8 cellular contexts compared by ENCODE assay signal in genomic region chr11:46593550-46594382, GRCh38. TPM values are rescaled to one million over a fixed set of nuclear protein-coding genes. Genes with fewer than 3 reads are reported as not detected.
DNase-seq lines count a peak whose midpoint lies in the region; ATAC-seq and TF ChIP-seq lines count a peak whose summit lies in the region.

A gene with protein sequence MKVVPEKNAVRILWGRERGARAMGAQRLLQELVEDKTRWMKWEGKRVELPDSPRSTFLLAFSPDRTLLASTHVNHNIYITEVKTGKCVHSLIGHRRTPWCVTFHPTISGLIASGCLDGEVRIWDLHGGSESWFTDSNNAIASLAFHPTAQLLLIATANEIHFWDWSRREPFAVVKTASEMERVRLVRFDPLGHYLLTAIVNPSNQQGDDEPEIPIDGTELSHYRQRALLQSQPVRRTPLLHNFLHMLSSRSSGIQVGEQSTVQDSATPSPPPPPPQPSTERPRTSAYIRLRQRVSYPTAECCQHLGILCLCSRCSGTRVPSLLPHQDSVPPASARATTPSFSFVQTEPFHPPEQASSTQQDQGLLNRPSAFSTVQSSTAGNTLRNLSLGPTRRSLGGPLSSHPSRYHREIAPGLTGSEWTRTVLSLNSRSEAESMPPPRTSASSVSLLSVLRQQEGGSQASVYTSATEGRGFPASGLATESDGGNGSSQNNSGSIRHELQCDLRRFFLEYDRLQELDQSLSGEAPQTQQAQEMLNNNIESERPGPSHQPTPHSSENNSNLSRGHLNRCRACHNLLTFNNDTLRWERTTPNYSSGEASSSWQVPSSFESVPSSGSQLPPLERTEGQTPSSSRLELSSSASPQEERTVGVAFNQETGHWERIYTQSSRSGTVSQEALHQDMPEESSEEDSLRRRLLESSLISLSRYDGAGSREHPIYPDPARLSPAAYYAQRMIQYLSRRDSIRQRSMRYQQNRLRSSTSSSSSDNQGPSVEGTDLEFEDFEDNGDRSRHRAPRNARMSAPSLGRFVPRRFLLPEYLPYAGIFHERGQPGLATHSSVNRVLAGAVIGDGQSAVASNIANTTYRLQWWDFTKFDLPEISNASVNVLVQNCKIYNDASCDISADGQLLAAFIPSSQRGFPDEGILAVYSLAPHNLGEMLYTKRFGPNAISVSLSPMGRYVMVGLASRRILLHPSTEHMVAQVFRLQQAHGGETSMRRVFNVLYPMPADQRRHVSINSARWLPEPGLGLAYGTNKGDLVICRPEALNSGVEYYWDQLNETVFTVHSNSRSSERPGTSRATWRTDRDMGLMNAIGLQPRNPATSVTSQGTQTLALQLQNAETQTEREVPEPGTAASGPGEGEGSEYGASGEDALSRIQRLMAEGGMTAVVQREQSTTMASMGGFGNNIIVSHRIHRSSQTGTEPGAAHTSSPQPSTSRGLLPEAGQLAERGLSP (N-terminal part only) (minus strand): TSS chr11:46594023. CDS start chr11:46548380, 45,643 bp downstream.

- CTCF ChIA-PET in AG04449 (lab: Yijun Ruan, JAX) (interaction anchor here (1.3 to 1.4 kb wide), 2 partner anchors 23 to 65 kb away, joined by 4 to 6 read pairs; no protein-coding TSS in a partner anchor), WTC11 (lab: Charles Lee) (interaction anchor here (0.6 to 1.3 kb wide), 6 partner anchors 15 to 246 kb away, joined by 3 to 4 read pairs (median 4); partner anchors contain the start of gene DGKZ)

- H3K4me3 ChIP-seq in AG04449 (ENCODE audit: low read depth, low read length) (peak within 1 kb of the TSS; percentile 82), cardiac fibroblast (replicated peaks in 1 of 2; ENCODE audit: low read depth in 2 of 2, low read length in 2 of 2) (peak within 1 kb of the TSS; percentile 71 to 77)

- H3K4me1 Mint-ChIP-seq in WTC11 (peaks cover 20% of the 10 kb centered on the region), immature natural killer cell (peaks cover 47 to 52% of the 10 kb centered on the region in 2 donors)

- H3K9me3 Mint-ChIP-seq in WTC11 (no peaks in the 10 kb centered on the region), immature natural killer cell (no peaks in the 10 kb centered on the region)

- H3K4me3 Mint-ChIP-seq in WTC11 = peak within 1 kb of the TSS; percentile 95
- H3K4me3 Mint-ChIP-seq in immature natural killer cell = peak within 1 kb of the TSS; percentile 95 to 99 (median 98)

- DNase-seq in AG04449 (ENCODE audit: low read depth, low spot score) (peak; percentile 61), NCI-H2227 (lab: John Stamatoyannopoulos, UW; ENCODE audit: unreplicated experiment) (peak; percentile 91), WTC11 (ENCODE audit: low spot score) (peak; percentile 90), cardiac fibroblast (ENCODE audit: low read depth in 2 of 2) (peak; percentile 95 to 96), immature natural killer cell (peak; percentile 76 to 79 (median 76)), smooth muscle cell of the brain vasculature (ENCODE audit: low read depth, low spot score) (peak; percentile 79)

- ATAC-seq in GM18873 (IDR thresholded peaks at IDR 0.05; ENCODE audit: low FRiP score, unreplicated experiment) = peak; percentile 63
- peak; percentile 80 for ATAC-seq in HG03135 (IDR thresholded peaks at IDR 0.05; ENCODE audit: unreplicated experiment)
- ATAC-seq in WTC11 = peak; percentile 86

- H3K27me3 Mint-ChIP-seq in WTC11 (ENCODE audit: low read depth) = no peaks in the 10 kb centered on the region
- peaks cover 0 to 3% (median 3%) of the 10 kb centered on the region in 3 donors for H3K27me3 Mint-ChIP-seq in immature natural killer cell (ENCODE audit: low read depth in 3 of 3)

- H3K27ac Mint-ChIP-seq in WTC11 = peak within 1 kb of the TSS; percentile 95
- peak within 1 kb of the TSS; percentile 87 to 95 (median 92) for H3K27ac Mint-ChIP-seq in immature natural killer cell

- H3K36me3 Mint-ChIP-seq in WTC11 = no peaks in the 10 kb centered on the region
- H3K36me3 Mint-ChIP-seq in immature natural killer cell = no peaks in the 10 kb centered on the region

- no peak for TF ChIP-seq CTCF in AG04449 (IDR thresholded peaks at IDR 0.05; ENCODE audit: insufficient read depth, low read length, missing control alignments)
- no peak for TF ChIP-seq CTCF in WTC11 (IDR thresholded peaks at IDR 0.05)
- no peak for TF ChIP-seq CTCF in cardiac fibroblast (IDR thresholded peaks at IDR 0.05; ENCODE audit: low read depth, low read length)

- POLR2A ChIA-PET in AG04449 (lab: Yijun Ruan, JAX) (interaction anchor here (0.5 to 1.3 kb wide), 4 partner anchors 18 to 141 kb away, joined by 3 to 6 read pairs (median 4); no protein-coding TSS in a partner anchor), WTC11 (lab: Charles Lee) (interaction anchor here (0.5 to 0.9 kb wide), 4 partner anchors 15 to 210 kb away, joined by 4 to 6 read pairs (median 5); partner anchors contain the start of gene ATG13)

TF ChIP-seq in WTC11, 78 proteins besides CTCF, POLR2A, EP300 and RAD21 (continues in another document):
- TF ChIP-seq, protein P1, sequence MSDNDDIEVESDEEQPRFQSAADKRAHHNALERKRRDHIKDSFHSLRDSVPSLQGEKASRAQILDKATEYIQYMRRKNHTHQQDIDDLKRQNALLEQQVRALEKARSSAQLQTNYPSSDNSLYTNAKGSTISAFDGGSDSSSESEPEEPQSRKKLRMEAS (CRISPR knock-in tag; IDR thresholded peaks at IDR 0.05) = peak; percentile 54; the same call in 1 of the 2 replicates
- TF ChIP-seq FOXK1 (CRISPR knock-in tag; IDR thresholded peaks at IDR 0.05) (peak; percentile 89), TEAD4 (CRISPR knock-in tag; IDR thresholded peaks at IDR 0.05) (0 out of 2 replicates have a peak, but pooled peaks have one; percentile 15), USF1 (CRISPR knock-in tag; IDR thresholded peaks at IDR 0.05) (0 out of 2 replicates have a peak, but pooled peaks have one; percentile 39), NR3C1 (CRISPR knock-in tag; conservative IDR thresholded peaks at IDR 0.05; ENCODE audit: low read depth) (no peak), TEAD1 (CRISPR knock-in tag; IDR thresholded peaks at IDR 0.05) (peak; percentile 64)
- TF ChIP-seq, protein P2, sequence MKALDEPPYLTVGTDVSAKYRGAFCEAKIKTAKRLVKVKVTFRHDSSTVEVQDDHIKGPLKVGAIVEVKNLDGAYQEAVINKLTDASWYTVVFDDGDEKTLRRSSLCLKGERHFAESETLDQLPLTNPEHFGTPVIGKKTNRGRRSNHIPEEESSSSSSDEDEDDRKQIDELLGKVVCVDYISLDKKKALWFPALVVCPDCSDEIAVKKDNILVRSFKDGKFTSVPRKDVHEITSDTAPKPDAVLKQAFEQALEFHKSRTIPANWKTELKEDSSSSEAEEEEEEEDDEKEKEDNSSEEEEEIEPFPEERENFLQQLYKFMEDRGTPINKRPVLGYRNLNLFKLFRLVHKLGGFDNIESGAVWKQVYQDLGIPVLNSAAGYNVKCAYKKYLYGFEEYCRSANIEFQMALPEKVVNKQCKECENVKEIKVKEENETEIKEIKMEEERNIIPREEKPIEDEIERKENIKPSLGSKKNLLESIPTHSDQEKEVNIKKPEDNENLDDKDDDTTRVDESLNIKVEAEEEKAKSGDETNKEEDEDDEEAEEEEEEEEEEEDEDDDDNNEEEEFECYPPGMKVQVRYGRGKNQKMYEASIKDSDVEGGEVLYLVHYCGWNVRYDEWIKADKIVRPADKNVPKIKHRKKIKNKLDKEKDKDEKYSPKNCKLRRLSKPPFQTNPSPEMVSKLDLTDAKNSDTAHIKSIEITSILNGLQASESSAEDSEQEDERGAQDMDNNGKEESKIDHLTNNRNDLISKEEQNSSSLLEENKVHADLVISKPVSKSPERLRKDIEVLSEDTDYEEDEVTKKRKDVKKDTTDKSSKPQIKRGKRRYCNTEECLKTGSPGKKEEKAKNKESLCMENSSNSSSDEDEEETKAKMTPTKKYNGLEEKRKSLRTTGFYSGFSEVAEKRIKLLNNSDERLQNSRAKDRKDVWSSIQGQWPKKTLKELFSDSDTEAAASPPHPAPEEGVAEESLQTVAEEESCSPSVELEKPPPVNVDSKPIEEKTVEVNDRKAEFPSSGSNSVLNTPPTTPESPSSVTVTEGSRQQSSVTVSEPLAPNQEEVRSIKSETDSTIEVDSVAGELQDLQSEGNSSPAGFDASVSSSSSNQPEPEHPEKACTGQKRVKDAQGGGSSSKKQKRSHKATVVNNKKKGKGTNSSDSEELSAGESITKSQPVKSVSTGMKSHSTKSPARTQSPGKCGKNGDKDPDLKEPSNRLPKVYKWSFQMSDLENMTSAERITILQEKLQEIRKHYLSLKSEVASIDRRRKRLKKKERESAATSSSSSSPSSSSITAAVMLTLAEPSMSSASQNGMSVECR (CRISPR knock-in tag; IDR thresholded peaks at IDR 0.05; ENCODE audit: borderline replicate concordance) = peak; percentile 82
- TF ChIP-seq, protein P3, sequence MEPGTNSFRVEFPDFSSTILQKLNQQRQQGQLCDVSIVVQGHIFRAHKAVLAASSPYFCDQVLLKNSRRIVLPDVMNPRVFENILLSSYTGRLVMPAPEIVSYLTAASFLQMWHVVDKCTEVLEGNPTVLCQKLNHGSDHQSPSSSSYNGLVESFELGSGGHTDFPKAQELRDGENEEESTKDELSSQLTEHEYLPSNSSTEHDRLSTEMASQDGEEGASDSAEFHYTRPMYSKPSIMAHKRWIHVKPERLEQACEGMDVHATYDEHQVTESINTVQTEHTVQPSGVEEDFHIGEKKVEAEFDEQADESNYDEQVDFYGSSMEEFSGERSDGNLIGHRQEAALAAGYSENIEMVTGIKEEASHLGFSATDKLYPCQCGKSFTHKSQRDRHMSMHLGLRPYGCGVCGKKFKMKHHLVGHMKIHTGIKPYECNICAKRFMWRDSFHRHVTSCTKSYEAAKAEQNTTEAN (CRISPR knock-in tag; IDR thresholded peaks at IDR 0.05) = peak; percentile 59; the same call in 1 of the 2 replicates

RNA-seq across cellular contexts. Expression of the gene that starts here (rescaled TPM):
- total RNA-seq in WTC11 (2021) = 29.8 to 35.0 TPM (median 32.2 TPM) in 3 replicates
- 10 to 100 TPM in 1 of 3 donors, 1 to 10 TPM in 2; 5.3 to 12.8 (median 7.4) TPM for polyA plus RNA-seq in immature natural killer cell

Comparison
In these comparisons a context has a peak if more than half of its experiments do, and no peak if none do; other contexts are left out.
1. Peak in every context shown above with its lines: DNase-seq, ATAC-seq and H3K4me3 ChIP-seq.